29 cellular contexts compared by ENCODE assay signal in the genomic region with DNA sequence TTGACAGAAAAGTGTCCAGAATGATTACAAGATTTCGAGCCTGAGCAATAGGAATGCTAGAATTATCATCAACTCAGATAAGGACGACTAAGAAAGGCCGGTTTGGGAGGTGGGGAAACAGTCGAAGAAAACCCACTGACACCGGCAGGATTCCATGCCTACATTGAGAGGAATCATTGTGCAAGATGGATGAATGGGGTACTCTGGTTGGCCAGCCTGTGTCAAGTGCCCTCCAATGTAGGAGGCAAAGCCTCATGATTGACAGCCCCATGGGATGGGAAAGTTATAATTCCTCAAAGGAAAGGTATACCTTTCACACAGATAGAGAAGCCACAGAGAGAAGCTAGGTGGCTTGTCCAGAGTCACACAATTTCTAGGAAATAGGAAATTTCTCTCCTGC.
"Had no signal": no experiment of that assay in that cellular context is flagged by ENCODE, and none has a peak within 500 bp of the region (broad histone marks: within the 10 kb centered on the region; RNA-seq: fewer than 3 reads in every experiment).

No MANE protein-coding gene starts in this region.

- H3K27me3 ChIP-seq: ascending aorta, heart right ventricle had no signal

- H3K4me1 ChIP-seq: ascending aorta, esophagus squamous epithelium, gastroesophageal sphincter had no signal

- FAIRE-seq: bronchial epithelial cell, endometrium, endothelial cell of umbilical vein had no signal

- DNase-seq: activated CD4-positive, alpha-beta memory T cell treated with anti-CD3 and anti-CD28 coated beads, Interleukin-2, amount 10 ng/mL, durations not matched to agents 7 days and 5 days; activated CD4-positive, alpha-beta T cell treated with anti-CD3 and anti-CD28 coated beads for 1 hour; activated CD4-positive, alpha-beta T cell treated with anti-CD3 and anti-CD28 coated beads for 4 hours; activated CD4-positive, alpha-beta T cell treated with anti-CD3 and anti-CD28 coated beads, Interleukin-2, amount 10 ng/mL, durations not matched to agents 7 days and 5 days; activated CD4-positive, alpha-beta T cell treated with anti-CD3 and anti-CD28 coated beads, Interleukin-2, amount 50 U/mL, for 4 hours; activated CD4-positive, CD25-positive, alpha-beta regulatory T cell; activated CD8-positive, alpha-beta memory T cell treated with anti-CD3 and anti-CD28 coated beads, Interleukin-2, amount 50 U/mL, for 48 hours; activated gamma-delta T cell; activated naive CD4-positive, alpha-beta T cell; activated naive CD4-positive, alpha-beta T cell treated with anti-CD3 and anti-CD28 coated beads, Interleukin-2, amount 10 ng/mL, durations not matched to agents 7 days and 5 days; activated naive CD8-positive, alpha-beta T cell treated with anti-CD3 and anti-CD28 coated beads, Interleukin-2, amount 10 ng/mL, durations not matched to agents 7 days and 5 days; activated T-cell treated with anti-CD3 and anti-CD28 coated beads for 4 hours; activated T-cell treated with anti-CD3 and anti-CD28 coated beads, Interleukin-2, amount 50 U/mL, for 24 hours; activated T-cell treated with anti-CD3 and anti-CD28 coated beads, Interleukin-2, amount 50 U/mL, for 72 hours; cortex of kidney; dermis blood vessel endothelial cell; effector CD8-positive, alpha-beta T cell; esophagus squamous epithelium; foreskin melanocyte; heart right ventricle; T-helper 1 cell; T-helper 17 cell; T1000 had no signal

- H3K4me3 ChIP-seq: ascending aorta, esophagus squamous epithelium, gastroesophageal sphincter, heart right ventricle had no signal

- H3K36me3 ChIP-seq: ascending aorta, esophagus squamous epithelium, gastroesophageal sphincter, heart right ventricle had no signal

- H3K9me3 ChIP-seq: ascending aorta, esophagus squamous epithelium, gastroesophageal sphincter, heart right ventricle had no signal

- H3K27ac ChIP-seq: ascending aorta, epithelial cell of prostate, esophagus squamous epithelium, gastroesophageal sphincter, heart right ventricle had no signal
